Comparison of ENCODE assay signal across 8 cellular contexts in the genomic region with DNA sequence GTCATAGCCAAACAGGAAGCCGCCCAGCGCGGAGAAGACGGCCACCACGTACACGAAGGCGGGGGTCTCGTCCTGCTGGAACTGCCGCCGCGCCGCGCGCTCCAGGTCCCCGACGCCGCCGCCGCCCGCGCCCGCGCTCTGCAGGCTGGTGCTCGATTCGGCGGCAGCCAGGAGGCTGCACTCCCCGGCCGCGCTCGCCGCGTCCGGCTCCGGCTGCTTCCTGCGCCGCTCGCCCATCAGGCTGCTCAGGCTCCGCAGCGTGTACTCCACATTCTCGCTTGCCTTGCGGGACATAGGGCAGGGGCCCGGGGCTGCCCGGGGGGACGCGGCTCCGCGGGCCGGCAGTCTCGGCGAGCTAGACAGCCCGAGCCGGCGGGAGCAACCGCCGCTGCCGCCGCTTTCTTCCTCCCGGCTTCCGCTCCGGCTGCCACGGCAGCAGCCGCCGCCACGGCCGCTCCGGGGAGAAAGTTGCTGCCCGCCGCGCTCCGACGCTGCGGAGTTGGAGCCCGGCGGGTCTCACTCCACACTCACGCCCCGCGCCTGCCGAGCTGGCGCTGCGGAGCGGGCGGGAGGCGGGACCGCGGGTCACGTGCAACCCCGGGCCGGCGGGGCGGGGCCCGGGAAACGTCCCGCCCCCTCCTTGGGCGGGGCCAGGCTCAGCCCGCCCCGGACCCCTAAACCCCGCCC. TPM values are rescaled to one million over a fixed set of nuclear protein-coding genes. Genes with fewer than 3 reads are reported as not detected.
DNase-seq lines count a peak whose midpoint lies in the region; ATAC-seq and TF ChIP-seq lines count a peak whose summit lies in the region.

A gene (minus strand): TSS at position 567 of the 687 bp plus-strand sequence. CDS start 273 bp downstream, at position 294.

- H3K27me3 Mint-ChIP-seq in neural progenitor cell (ENCODE audit: insufficient read depth, low read depth) = peaks cover 3% of the 10 kb centered on the region

- peaks cover 13% of the 10 kb centered on the region for H3F3A ChIP-seq in neural progenitor cell (ENCODE audit: low read depth)

- peak within 1 kb of the TSS; percentile 67 to 79 for H3K4me3 ChIP-seq in foreskin fibroblast (ENCODE audit: low read depth in 1 of 2, low read length in 2 of 2)
- peak within 1 kb of the TSS; percentile 79 for H3K4me3 ChIP-seq in neural progenitor cell
- peak within 1 kb of the TSS; percentile 73 to 91 for H3K4me3 ChIP-seq in stomach smooth muscle (ENCODE audit: low read length in 2 of 2)

- TF ChIP-seq CTCF in foreskin fibroblast (IDR thresholded peaks at IDR 0.05; ENCODE audit: low read depth, low read length) (no peak), neural progenitor cell (IDR thresholded peaks at IDR 0.05) (no peak)

- peak within 1 kb of the TSS; percentile 87 for H3K4me2 ChIP-seq in neural progenitor cell

- peak; percentile 78 for ATAC-seq in GM21390 (IDR thresholded peaks at IDR 0.05; ENCODE audit: unreplicated experiment)

- H3K36me3 Mint-ChIP-seq in neural progenitor cell = peaks cover 3% of the 10 kb centered on the region

- peaks cover 28% of the 10 kb centered on the region for H3K4me1 Mint-ChIP-seq in neural progenitor cell

- DNase-seq in DMS153 treated with DMSO at 0.1 percent for 48 hours (lab: John Stamatoyannopoulos, UW; ENCODE audit: unreplicated experiment) (peak; percentile 27), HT1080 (ENCODE audit: low read depth) (peak; percentile 52), RPMI7951 (ENCODE audit: low read depth) (peak; percentile 65), foreskin fibroblast (peak; percentile 69 to 91), neural progenitor cell (ENCODE audit: low spot score) (peak; percentile 89)
- peak; percentile 71 for DNase-seq in activated effector memory CD4-positive, alpha-beta T cell treated with Interleukin-2 at 50 U/mL for 16 hours

- peaks cover 26% of the 10 kb centered on the region for H3K27me3 ChIP-seq in neural progenitor cell
- H3K27me3 ChIP-seq in stomach smooth muscle (ENCODE audit: control insufficient read depth in 1 of 2, insufficient read depth in 2 of 2, low read length in 2 of 2) = no peaks in the 10 kb centered on the region

- no peaks in the 10 kb centered on the region for H3K36me3 ChIP-seq in neural progenitor cell
- no peaks in the 10 kb centered on the region for H3K36me3 ChIP-seq in stomach smooth muscle (ENCODE audit: control insufficient read depth in 2 of 2, insufficient read depth in 2 of 2, low read length in 2 of 2)

- no peaks in the 10 kb centered on the region for H3K79me2 ChIP-seq in neural progenitor cell (ENCODE audit: low read depth)

- H4K20me1 ChIP-seq in neural progenitor cell (ENCODE audit: low read depth) = peaks cover 11% of the 10 kb centered on the region

- H3K27ac ChIP-seq in neural progenitor cell (no peak within 1 kb of the TSS), stomach smooth muscle (ENCODE audit: low read length) (peak within 1 kb of the TSS; percentile 61)

- no peaks in the 10 kb centered on the region for H3K9me3 Mint-ChIP-seq in neural progenitor cell

- peak within 1 kb of the TSS; percentile 93 for H2AFZ ChIP-seq in neural progenitor cell (replicated peaks)

- H3K27ac Mint-ChIP-seq in neural progenitor cell = peak within 1 kb of the TSS; percentile 9

- H3K4me1 ChIP-seq in neural progenitor cell (peaks cover 6% of the 10 kb centered on the region), stomach smooth muscle (ENCODE audit: control insufficient read depth, insufficient read depth, low read length) (peaks cover 9% of the 10 kb centered on the region)

- H3K9ac ChIP-seq in neural progenitor cell (peak within 1 kb of the TSS; percentile 41), stomach smooth muscle (ENCODE audit: low read length in 2 of 2) (peak within 1 kb of the TSS; percentile 58 to 69)

- H3K4me3 Mint-ChIP-seq in neural progenitor cell = peak within 1 kb of the TSS; percentile 88

- H3K9me3 ChIP-seq in neural progenitor cell (ENCODE audit: low read depth) (no peaks in the 10 kb centered on the region), stomach smooth muscle (ENCODE audit: control insufficient read depth in 2 of 2, low read length in 2 of 2) (no peaks in the 10 kb centered on the region)

RNA-seq across cellular contexts. Expression of the gene that starts here (rescaled TPM):
- total RNA-seq in HT1080 (2014; rRNA removed; shearing (Covaris generic)) = 6.4 and 6.9 TPM in 2 replicates
- 5.0 and 6.6 TPM in 2 replicates for polyA plus RNA-seq in HT1080 (2015; cell fraction: cytosol; rRNA removed)
- 8.7 and 9.3 TPM in 2 replicates for polyA plus RNA-seq in HT1080 (2015; cell fraction: nucleus; rRNA removed)
- 5.5 and 5.8 TPM in 2 replicates for total RNA-seq in RPMI7951 (2014; rRNA removed; shearing (Covaris generic))
- total RNA-seq in neural progenitor cell (ENCODE audit: low replicate concordance) = 10.5 and 11.1 TPM in 2 replicates

Comparison
In these comparisons a context has a peak if more than half of its experiments do, and no peak if none do; other contexts are left out.
1. DNase-seq: peak in every context shown above with its lines; median percentile 89 in neural progenitor cell; 80 in foreskin fibroblast; 71 in activated effector memory CD4-positive, alpha-beta T cell treated with Interleukin-2 at 50 U/mL for 16 hours; 65 in RPMI7951; 52 in HT1080; 27 in DMS153 treated with DMSO at 0.1 percent for 48 hours.